Comparison of ENCODE assay signal across 9 cellular contexts in the genomic region with DNA sequence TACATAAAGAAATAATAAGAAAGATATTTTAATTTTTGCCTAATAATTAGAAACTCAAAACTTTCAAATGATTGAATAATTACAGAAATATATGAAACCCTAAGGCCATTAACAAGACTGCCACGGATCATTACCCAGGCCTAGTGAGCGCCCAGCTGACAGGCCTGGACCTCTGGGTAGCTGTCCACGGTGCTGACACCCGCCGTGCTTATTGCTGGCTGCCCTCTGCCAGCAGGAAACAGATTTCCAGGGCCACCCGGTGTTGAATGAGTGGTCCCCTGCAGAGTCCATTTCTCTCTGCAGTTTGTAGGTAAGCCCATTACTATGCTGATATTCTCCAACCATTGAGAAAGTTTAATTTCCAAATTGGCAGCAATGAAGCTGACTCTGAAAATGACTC.
A peak's percentile ranks its signal among the peaks of the same experiment; 100 is the strongest.
DNase-seq lines count a peak whose midpoint lies in the region; TF ChIP-seq lines count a peak whose summit lies in the region.
"Had no signal": no experiment of that assay in that cellular context is flagged by ENCODE, and none has a peak within 500 bp of the region (broad histone marks: within the 10 kb centered on the region; RNA-seq: fewer than 3 reads in every experiment).

No MANE protein-coding gene starts in this region.

- no peak overlapping the region for H3K4me3 Mint-ChIP-seq in activated CD4-positive, alpha-beta memory T cell treated with anti-CD3 and anti-CD28 coated beads for 36 hours
- no peak overlapping the region for H3K4me3 Mint-ChIP-seq in activated CD4-positive, alpha-beta memory T cell treated with anti-CD3 and anti-CD28 coated beads, Interleukin-2, amount 10 ng/mL, durations not matched to agents 7 days and 5 days

- POLR2A ChIA-PET in activated CD4-positive, alpha-beta memory T cell treated with anti-CD3 and anti-CD28 coated beads for 36 hours (lab: Charles Lee) = no interaction called here
- POLR2A ChIA-PET in activated CD4-positive, alpha-beta memory T cell treated with anti-CD3 and anti-CD28 coated beads, Interleukin-2, amount 10 ng/mL, durations not matched to agents 7 days and 5 days (lab: Charles Lee) = no interaction called here

- H3K27me3 Mint-ChIP-seq in activated CD4-positive, alpha-beta memory T cell treated with anti-CD3 and anti-CD28 coated beads for 36 hours = peaks cover 10% of the 10 kb centered on the region
- no peaks in the 10 kb centered on the region for H3K27me3 Mint-ChIP-seq in activated CD4-positive, alpha-beta memory T cell treated with anti-CD3 and anti-CD28 coated beads, Interleukin-2, amount 10 ng/mL, durations not matched to agents 7 days and 5 days

- intact Hi-C loops in activated CD4-positive, alpha-beta memory T cell treated with anti-CD3 and anti-CD28 coated beads for 36 hours (cut with micrococcal nuclease) = no loop called here
- intact Hi-C loops in stomach (cut with DNase I; ENCODE audit: low total_unique reads) = no loop called here

- TF ChIP-seq CTCF in stomach (IDR thresholded peaks at IDR 0.05) = no peak

- WGBS in stomach, 5 donors = 4 to 13% (median 8%) methylated on average over 6 of the region's 6 CpGs

- no peak overlapping the region for H3K27ac ChIP-seq in stomach

- no peak for TF ChIP-seq POLR2A in erythroblast (IDR thresholded peaks at IDR 0.05; ENCODE audit: low read length)
- TF ChIP-seq POLR2A in stomach (IDR thresholded peaks at IDR 0.05) = no peak

- DNase-seq in activated CD4-positive, alpha-beta memory T cell treated with anti-CD3 and anti-CD28 coated beads for 36 hours = peak; percentile 14
- no peak for DNase-seq in activated CD4-positive, alpha-beta memory T cell treated with anti-CD3 and anti-CD28 coated beads, Interleukin-2, amount 10 ng/mL, durations not matched to agents 7 days and 5 days
- DNase-seq in NT2/D1 (ENCODE audit: low read depth, low spot score) (peak; percentile 40), erythroblast (lab: John Stamatoyannopoulos, UW) (peak; percentile 12 to 26), retina (peak; percentile 37), NCI-H187 (lab: John Stamatoyannopoulos, UW) (no peak), DMS53 treated with DMSO at 0.1 percent for 48 hours (lab: John Stamatoyannopoulos, UW; ENCODE audit: unreplicated experiment) (no peak), stomach (no peak)
- DNase-seq: SHP77 had no signal

- H3K9me3 ChIP-seq in NT2/D1 (ENCODE audit: insufficient read depth, low read length) (no peaks in the 10 kb centered on the region), stomach (peaks cover 0 to 9% (median 3%) of the 10 kb centered on the region in 4 donors)

- no peak overlapping the region for H3K4me3 ChIP-seq in NT2/D1 (ENCODE audit: insufficient read length, low read depth)
- H3K4me3 ChIP-seq in stomach = no peak overlapping the region

- H3K27me3 ChIP-seq in NT2/D1 (ENCODE audit: insufficient read depth, insufficient read length) = peaks cover 55% of the 10 kb centered on the region
- H3K27me3 ChIP-seq in stomach = peaks cover 0 to 5% (median 0%) of the 10 kb centered on the region in 3 donors

- H3K36me3 ChIP-seq in NT2/D1 (ENCODE audit: insufficient read depth, insufficient read length, low read length) (no peaks in the 10 kb centered on the region), stomach (no peaks in the 10 kb centered on the region)

- no peak for TF ChIP-seq EP300 in stomach (IDR thresholded peaks at IDR 0.05)

- CTCF ChIA-PET in activated CD4-positive, alpha-beta memory T cell treated with anti-CD3 and anti-CD28 coated beads for 36 hours (lab: Charles Lee) = no interaction called here
- CTCF ChIA-PET in activated CD4-positive, alpha-beta memory T cell treated with anti-CD3 and anti-CD28 coated beads, Interleukin-2, amount 10 ng/mL, durations not matched to agents 7 days and 5 days (lab: Charles Lee) = no interaction called here

- H3K4me1 Mint-ChIP-seq in activated CD4-positive, alpha-beta memory T cell treated with anti-CD3 and anti-CD28 coated beads for 36 hours (ENCODE audit: low read depth) = no peaks in the 10 kb centered on the region
- H3K4me1 Mint-ChIP-seq in activated CD4-positive, alpha-beta memory T cell treated with anti-CD3 and anti-CD28 coated beads, Interleukin-2, amount 10 ng/mL, durations not matched to agents 7 days and 5 days = no peaks in the 10 kb centered on the region

- H3K9me3 Mint-ChIP-seq in activated CD4-positive, alpha-beta memory T cell treated with anti-CD3 and anti-CD28 coated beads for 36 hours = no peaks in the 10 kb centered on the region
- H3K9me3 Mint-ChIP-seq in activated CD4-positive, alpha-beta memory T cell treated with anti-CD3 and anti-CD28 coated beads, Interleukin-2, amount 10 ng/mL, durations not matched to agents 7 days and 5 days = no peaks in the 10 kb centered on the region

- no peak overlapping the region for H3K9ac ChIP-seq in NT2/D1 (ENCODE audit: insufficient read length, low read depth)

- H3K36me3 Mint-ChIP-seq in activated CD4-positive, alpha-beta memory T cell treated with anti-CD3 and anti-CD28 coated beads for 36 hours = no peaks in the 10 kb centered on the region
- no peaks in the 10 kb centered on the region for H3K36me3 Mint-ChIP-seq in activated CD4-positive, alpha-beta memory T cell treated with anti-CD3 and anti-CD28 coated beads, Interleukin-2, amount 10 ng/mL, durations not matched to agents 7 days and 5 days (ENCODE audit: low read depth)

- no peaks in the 10 kb centered on the region for H3K4me1 ChIP-seq in NT2/D1 (ENCODE audit: insufficient read depth, insufficient read length)
- H3K4me1 ChIP-seq in stomach = no peaks in the 10 kb centered on the region

- H3K27ac Mint-ChIP-seq in activated CD4-positive, alpha-beta memory T cell treated with anti-CD3 and anti-CD28 coated beads for 36 hours = no peak overlapping the region
- no peak overlapping the region for H3K27ac Mint-ChIP-seq in activated CD4-positive, alpha-beta memory T cell treated with anti-CD3 and anti-CD28 coated beads, Interleukin-2, amount 10 ng/mL, durations not matched to agents 7 days and 5 days

Comparison
In these comparisons a context has a peak if more than half of its experiments do, and no peak if none do; other contexts are left out.
1. DNase-seq: peak in activated CD4-positive, alpha-beta memory T cell treated with anti-CD3 and anti-CD28 coated beads for 36 hours (single experiment), NT2/D1 (single experiment), erythroblast (2 of 2) and retina (single experiment); none in activated CD4-positive, alpha-beta memory T cell treated with anti-CD3 and anti-CD28 coated beads, Interleukin-2, amount 10 ng/mL, durations not matched to agents 7 days and 5 days (single experiment), NCI-H187 (0 of 2), DMS53 treated with DMSO at 0.1 percent for 48 hours (single experiment) and stomach (single experiment).